25 cellular contexts compared by ENCODE assay signal in the genomic region with DNA sequence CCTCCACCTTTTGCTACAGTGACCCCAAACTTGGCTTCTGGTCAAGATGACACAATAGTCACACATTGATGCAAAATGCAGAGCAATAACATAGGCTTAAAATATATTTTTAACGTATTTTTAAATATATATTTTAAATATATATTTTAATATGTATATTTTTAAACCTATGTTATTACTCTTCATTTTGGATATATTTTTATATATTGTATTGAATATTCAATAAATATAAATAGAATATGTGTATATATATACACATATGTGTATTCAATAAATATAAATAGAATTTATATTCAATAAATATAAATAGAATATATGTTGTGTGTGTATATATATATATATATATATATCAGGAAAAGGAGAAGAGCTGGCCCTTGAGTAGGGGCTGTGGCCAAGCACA.
DNase-seq lines count a peak whose midpoint lies in the region; ATAC-seq, FAIRE-seq and TF ChIP-seq lines count a peak whose summit lies in the region.
"Had no signal": no experiment of that assay in that cellular context is flagged by ENCODE, and none has a peak within 500 bp of the region (broad histone marks: within the 10 kb centered on the region; RNA-seq: fewer than 3 reads in every experiment).

No MANE protein-coding gene starts in this region.

- H3K9me3 ChIP-seq in pancreas, result no peaks in the 10 kb centered on the region
- H3K9me3 ChIP-seq in CD8-positive, alpha-beta T cell (ENCODE audit: low read length), result no peaks in the 10 kb centered on the region
- H3K9me3 ChIP-seq: A549, BE2C had no signal

- no peaks in the 10 kb centered on the region for H3K36me3 Mint-ChIP-seq in CD8-positive, alpha-beta T cell
- H3K36me3 Mint-ChIP-seq: CD14-positive monocyte had no signal

- H3K4me3 Mint-ChIP-seq in CD8-positive, alpha-beta T cell, result no peak overlapping the region
- H3K4me3 Mint-ChIP-seq: CD14-positive monocyte; CD4-positive, alpha-beta T cell; GM23338; H9 had no signal

- H3K27ac Mint-ChIP-seq in CD8-positive, alpha-beta T cell, result no peak overlapping the region
- H3K27ac Mint-ChIP-seq: CD14-positive monocyte; CD4-positive, alpha-beta T cell; GM23338; H9 had no signal

- H3K36me3 ChIP-seq in pancreas, result no peaks in the 10 kb centered on the region
- no peaks in the 10 kb centered on the region for H3K36me3 ChIP-seq in CD8-positive, alpha-beta T cell (ENCODE audit: insufficient read depth, low read length)
- H3K36me3 ChIP-seq: BE2C; BLaER1 treated with 17β-estradiol and CSF1 and Interleukin-3, amounts not matched to agents 10 nM and 100 nM had no signal

- H3K4me3 ChIP-seq in pancreas, result no peak overlapping the region
- H3K4me3 ChIP-seq in CD8-positive, alpha-beta T cell (ENCODE audit: low read depth, low read length), result no peak overlapping the region
- H3K4me3 ChIP-seq: A549; BLaER1 treated with 17β-estradiol and CSF1 and Interleukin-3, amounts not matched to agents 10 nM and 100 nM; GM23338 had no signal

- TF ChIP-seq CTCF in pancreas (IDR thresholded peaks at IDR 0.05), result no peak
- no peak for TF ChIP-seq CTCF in CD8-positive, alpha-beta T cell (IDR thresholded peaks at IDR 0.05)

- H3K4me1 Mint-ChIP-seq in CD8-positive, alpha-beta T cell (ENCODE audit: low read depth), result no peaks in the 10 kb centered on the region
- H3K4me1 Mint-ChIP-seq: CD14-positive monocyte, GM23338, H9 had no signal

- intact Hi-C loops in pancreas (cut with DNase I), result no loop called here
- intact Hi-C loops in CD8-positive, alpha-beta T cell (cut with DNase I, micrococcal nuclease), result no loop called here

- DNase-seq in pancreas (no peak), dedifferentiated amniotic fluid mesenchymal stem cell (ENCODE audit: extremely low spot score) (no peak)
- no peak for DNase-seq in CD8-positive, alpha-beta T cell
- DNase-seq: ACHN; AML-193; BE2C; Calu3; CD4-positive, alpha-beta T cell; COR-L47; DMS53; DMS79 treated with DMSO at 0.1 percent for 48 hours; H9 had no signal

- peaks cover 8% of the 10 kb centered on the region for H3K9me3 Mint-ChIP-seq in CD8-positive, alpha-beta T cell
- H3K9me3 Mint-ChIP-seq: GM23338 had no signal

- CTCF ChIA-PET in CD8-positive, alpha-beta T cell (lab: Charles Lee), result no interaction called here

- H3K4me1 ChIP-seq in pancreas, result no peaks in the 10 kb centered on the region
- H3K4me1 ChIP-seq in CD8-positive, alpha-beta T cell (ENCODE audit: insufficient read depth, low read length), result no peaks in the 10 kb centered on the region
- H3K4me1 ChIP-seq: A549; BE2C; BLaER1 treated with 17β-estradiol and CSF1 and Interleukin-3, amounts not matched to agents 10 nM and 100 nM had no signal

- no peaks in the 10 kb centered on the region for H3K27me3 ChIP-seq in pancreas
- no peaks in the 10 kb centered on the region for H3K27me3 ChIP-seq in CD8-positive, alpha-beta T cell (ENCODE audit: insufficient read depth, low read length)
- H3K27me3 ChIP-seq: BLaER1 treated with 17β-estradiol and CSF1 and Interleukin-3, amounts not matched to agents 10 nM and 100 nM had no signal

- peaks cover 6% of the 10 kb centered on the region for H3K27me3 Mint-ChIP-seq in CD8-positive, alpha-beta T cell (ENCODE audit: low read depth)

- ATAC-seq in pancreas (no peak), GM18519 (IDR thresholded peaks at IDR 0.05; ENCODE audit: low FRiP score, unreplicated experiment) (no peak), HG03442 (IDR thresholded peaks at IDR 0.05; ENCODE audit: unreplicated experiment) (no peak)
- ATAC-seq in CD8-positive, alpha-beta T cell, result no peak
- ATAC-seq: A549, GM23338, HCT116 had no signal

- no peak overlapping the region for H3K27ac ChIP-seq in pancreas
- H3K27ac ChIP-seq in CD8-positive, alpha-beta T cell (ENCODE audit: low read depth, low read length), result no peak overlapping the region
- H3K27ac ChIP-seq: 22Rv1; A549; BLaER1 treated with 17β-estradiol and CSF1 and Interleukin-3, amounts not matched to agents 10 nM and 100 nM had no signal

- POLR2A ChIA-PET in CD8-positive, alpha-beta T cell (lab: Charles Lee), result no interaction called here

- 34 to 59% methylated on average over 1 of the region's 1 CpG for WGBS in pancreas, 2 donors

- FAIRE-seq in A204.1 (lab: Jason Lieb, UNC), result peak; percentile 95
- peak; percentile 70 for FAIRE-seq in TTC549 (lab: Jason Lieb, UNC)
- peak; percentile 50 for FAIRE-seq in endometrium (lab: Jason Lieb, UNC)
- peak; percentile 39 for FAIRE-seq in pancreas (lab: Jason Lieb, UNC)
- FAIRE-seq: A549, GM12892, GM19239 had no signal
